ENCODE assay signal across 14 cellular contexts in the genomic region with DNA sequence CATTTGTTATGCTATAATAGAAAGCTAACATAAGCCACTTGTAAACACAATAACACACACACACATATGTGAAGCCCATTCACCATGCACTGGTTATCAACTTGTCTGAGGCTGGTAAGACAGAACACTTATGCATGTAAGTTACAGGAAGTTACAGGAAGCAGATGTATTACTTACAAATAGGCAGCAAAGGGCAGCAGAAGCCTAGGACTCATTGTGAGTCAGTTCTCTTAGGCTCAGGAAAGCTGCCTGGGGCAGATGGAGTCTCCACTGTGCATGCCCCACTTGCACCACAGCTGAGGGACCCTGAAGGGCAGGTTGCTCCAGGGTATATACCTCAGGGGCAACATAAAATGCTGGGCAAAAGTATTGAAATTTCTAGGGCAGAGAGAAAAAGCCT.
DNase-seq lines count a peak whose midpoint lies in the region; TF ChIP-seq lines count a peak whose summit lies in the region.
"Had no signal": no experiment of that assay in that cellular context is flagged by ENCODE, and none has a peak within 500 bp of the region (broad histone marks: within the 10 kb centered on the region; RNA-seq: fewer than 3 reads in every experiment).

No MANE protein-coding gene starts in this region.

- intact Hi-C loops in stomach (cut with DNase I; ENCODE audit: low total_unique reads), result no loop called here

- TF ChIP-seq EP300 in stomach (IDR thresholded peaks at IDR 0.05), result no peak

- peaks cover 18% of the 10 kb centered on the region for H3K36me3 Mint-ChIP-seq in HFFc6 (ENCODE audit: low read depth)
- no peaks in the 10 kb centered on the region for H3K36me3 Mint-ChIP-seq in activated T-cell treated with anti-CD3 and anti-CD28 coated beads, Interleukin-2, amount 50 U/mL, for 24 hours (ENCODE audit: low read depth)

- TF ChIP-seq CTCF in AG09309 (IDR thresholded peaks at IDR 0.05; ENCODE audit: control insufficient read depth, insufficient read depth, low read depth, low read length, missing control alignments), result peak; percentile 19
- peak; percentile 15; the same call in 1 of the 2 replicates for TF ChIP-seq CTCF in HFFc6 (IDR thresholded peaks at IDR 0.05)
- TF ChIP-seq CTCF in fibroblast of the aortic adventitia (IDR thresholded peaks at IDR 0.05; ENCODE audit: insufficient read depth, low read length), result no peak
- no peak for TF ChIP-seq CTCF in stomach (IDR thresholded peaks at IDR 0.05)

- H3K4me3 ChIP-seq in AG09309 (ENCODE audit: control insufficient read depth, low read depth, low read length) (no peak overlapping the region), fibroblast of the aortic adventitia (ENCODE audit: low read depth, low read length) (no peak overlapping the region), stomach (no peak overlapping the region)
- H3K4me3 ChIP-seq: Peyer's patch had no signal

- no peaks in the 10 kb centered on the region for H3K4me1 ChIP-seq in stomach
- H3K4me1 ChIP-seq: Peyer's patch had no signal

- no peaks in the 10 kb centered on the region for H3K27me3 ChIP-seq in stomach
- H3K27me3 ChIP-seq: Peyer's patch had no signal

- peaks cover 18% of the 10 kb centered on the region for H3K9me3 Mint-ChIP-seq in HFFc6
- H3K9me3 Mint-ChIP-seq in activated T-cell treated with anti-CD3 and anti-CD28 coated beads, Interleukin-2, amount 50 U/mL, for 24 hours, result peaks cover 14% of the 10 kb centered on the region

- H3K4me1 Mint-ChIP-seq in HFFc6 (ENCODE audit: low read depth), result peaks cover 23% of the 10 kb centered on the region
- H3K4me1 Mint-ChIP-seq in activated T-cell treated with anti-CD3 and anti-CD28 coated beads, Interleukin-2, amount 50 U/mL, for 24 hours (ENCODE audit: low read depth), result no peaks in the 10 kb centered on the region

- no peak for TF ChIP-seq POLR2A in stomach (IDR thresholded peaks at IDR 0.05)

- peaks cover 0 to 9% (median 8%) of the 10 kb centered on the region in 4 donors for H3K9me3 ChIP-seq in stomach
- H3K9me3 ChIP-seq: Peyer's patch had no signal

- DNase-seq in AG09309 (ENCODE audit: low read depth), result peak; percentile 33
- peak; percentile 46 for DNase-seq in HFFc6
- DNase-seq in T1000 (lab: John Stamatoyannopoulos, UW), result peak; percentile 31
- DNase-seq in fibroblast of the aortic adventitia (ENCODE audit: low read depth), result peak; percentile 70
- no peak for DNase-seq in activated T-cell treated with anti-CD3 and anti-CD28 coated beads, Interleukin-2, amount 50 U/mL, for 24 hours
- no peak for DNase-seq in T-helper 9 cell
- no peak for DNase-seq in stomach
- no peak for DNase-seq in NCI-H345 (lab: John Stamatoyannopoulos, UW)
- DNase-seq: activated T-cell treated with anti-CD3 and anti-CD28 coated beads, Interleukin-2, amount 50 U/mL, for 48 hours; central memory CD4-positive, alpha-beta T cell; NCI-H2171 treated with DMSO at 0.1 percent for 48 hours; Peyer's patch; stimulated activated CD4-positive, alpha-beta T cell treated with anti-CD3 and anti-CD28 coated beads, Interleukin-4, amount 100 ng/mL, for 24 hours had no signal

- H3K4me3 Mint-ChIP-seq in HFFc6, result no peak overlapping the region
- no peak overlapping the region for H3K4me3 Mint-ChIP-seq in activated T-cell treated with anti-CD3 and anti-CD28 coated beads, Interleukin-2, amount 50 U/mL, for 24 hours

- no peaks in the 10 kb centered on the region for H3K36me3 ChIP-seq in stomach
- H3K36me3 ChIP-seq: Peyer's patch had no signal

- peak overlapping the region; percentile 47; the same call in 1 of the 2 replicates for H3K27ac Mint-ChIP-seq in HFFc6
- no peak overlapping the region for H3K27ac Mint-ChIP-seq in activated T-cell treated with anti-CD3 and anti-CD28 coated beads, Interleukin-2, amount 50 U/mL, for 24 hours

- no peaks in the 10 kb centered on the region for H3K27me3 Mint-ChIP-seq in HFFc6 (ENCODE audit: insufficient read depth)
- peaks cover 2% of the 10 kb centered on the region for H3K27me3 Mint-ChIP-seq in activated T-cell treated with anti-CD3 and anti-CD28 coated beads, Interleukin-2, amount 50 U/mL, for 24 hours

- no peak overlapping the region for H3K27ac ChIP-seq in stomach
- H3K27ac ChIP-seq: C4-2B, Peyer's patch had no signal

Comparison
In these comparisons a context has a peak if more than half of its experiments do, and no peak if none do; other contexts are left out.
1. DNase-seq: peak in AG09309 (single experiment), HFFc6 (single experiment), T1000 (single experiment) and fibroblast of the aortic adventitia (single experiment); none in activated T-cell treated with anti-CD3 and anti-CD28 coated beads, Interleukin-2, amount 50 U/mL, for 24 hours (single experiment), T-helper 9 cell (single experiment), stomach (single experiment) and NCI-H345 (single experiment).
2. CTCF ChIP-seq: peak in AG09309 (single experiment) and HFFc6 (single experiment); none in fibroblast of the aortic adventitia (single experiment) and stomach (0 of 7).